8 cellular contexts compared by ENCODE assay signal in genomic region chr4:67575232-67575888, GRCh38. TPM values are rescaled to one million over a fixed set of nuclear protein-coding genes. Genes with fewer than 3 reads are reported as not detected.
DNase-seq lines count a peak whose midpoint lies in the region; ATAC-seq and TF ChIP-seq lines count a peak whose summit lies in the region.
"Had no signal": no experiment of that assay in that cellular context is flagged by ENCODE, and none has a peak within 500 bp of the region (broad histone marks: within the 10 kb centered on the region; RNA-seq: fewer than 3 reads in every experiment).

No MANE protein-coding gene starts in this region.

- H3K4me1 Mint-ChIP-seq in activated naive CD8-positive, alpha-beta T cell (ENCODE audit: low read depth), result peaks cover 39% of the 10 kb centered on the region

- H3K9me3 Mint-ChIP-seq in activated naive CD8-positive, alpha-beta T cell (ENCODE audit: low read depth), result no peaks in the 10 kb centered on the region

- peak overlapping the region; percentile 70 for H3K27ac Mint-ChIP-seq in activated naive CD8-positive, alpha-beta T cell

- no peaks in the 10 kb centered on the region for H3K27me3 ChIP-seq in suprapubic skin

- ATAC-seq in GM18907 (IDR thresholded peaks at IDR 0.05; ENCODE audit: unreplicated experiment), result peak; percentile 95
- peak; percentile 92 for ATAC-seq in HG02759 (IDR thresholded peaks at IDR 0.05; ENCODE audit: unreplicated experiment)

- H3K4me3 Mint-ChIP-seq in activated naive CD8-positive, alpha-beta T cell, result peak overlapping the region; percentile 52

- DNase-seq in NCI-H146 (lab: John Stamatoyannopoulos, UW) (peak; percentile 86), suprapubic skin (ENCODE audit: low spot score in 2 of 2) (no peak), COR-L47 (lab: John Stamatoyannopoulos, UW) (no peak), cortex of kidney (lab: John Stamatoyannopoulos, UW) (no peak)

- 77% methylated on average over 9 of the region's 9 CpGs for WGBS in suprapubic skin

- H3K27me3 Mint-ChIP-seq in activated naive CD8-positive, alpha-beta T cell, result no peaks in the 10 kb centered on the region

- H3K36me3 Mint-ChIP-seq in activated naive CD8-positive, alpha-beta T cell, result no peaks in the 10 kb centered on the region

- H3K36me3 ChIP-seq in suprapubic skin, result no peaks in the 10 kb centered on the region

- H3K4me3 ChIP-seq in suprapubic skin, result no peak overlapping the region

- TF ChIP-seq POLR2A in suprapubic skin (IDR thresholded peaks at IDR 0.05), result no peak

- H3K4me1 ChIP-seq in suprapubic skin, result no peaks in the 10 kb centered on the region

- H3K27ac ChIP-seq in suprapubic skin, result no peak overlapping the region

- no peak for TF ChIP-seq EP300 in suprapubic skin (IDR thresholded peaks at IDR 0.05)

- H3K9me3 ChIP-seq in suprapubic skin, result no peaks in the 10 kb centered on the region

- TF ChIP-seq CTCF in suprapubic skin (IDR thresholded peaks at IDR 0.05), result no peak

RNA-seq across cellular contexts. Expression of gene STAP1, which starts 16.8 kb away (rescaled TPM):
- under 1 TPM in 1 of 4 donors, not detected in 3; 0.55 TPM for total RNA-seq in suprapubic skin
- total RNA-seq: SK-MEL-5 had no signal

RNA-seq across cellular contexts. Expression of gene CENPC, which starts 30.1 kb away (rescaled TPM):
- 10 to 100 TPM; 17.5 to 67.3 (median 22.7) TPM for total RNA-seq in suprapubic skin
